1 cellular context compared by ENCODE assay signal in the genomic region with DNA sequence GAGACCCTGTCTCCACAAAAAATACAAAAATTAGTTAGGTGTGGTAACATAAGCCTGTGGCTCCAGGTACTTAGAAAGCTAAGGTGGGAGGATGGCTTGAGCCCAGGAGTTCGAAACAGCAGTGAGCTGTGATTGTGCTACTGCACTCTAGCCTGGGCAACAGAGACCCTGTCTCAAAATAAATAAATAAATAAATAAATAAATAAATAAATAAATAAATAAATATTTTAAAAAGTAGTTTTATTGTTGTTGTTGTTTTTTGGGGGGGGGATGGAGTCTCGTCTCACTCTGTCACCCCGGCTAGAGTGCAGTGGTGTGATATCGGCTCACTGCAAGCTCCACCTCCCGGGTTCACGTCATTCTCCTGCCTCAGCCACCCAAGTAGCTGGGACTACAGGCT.
A peak's percentile ranks its signal among the peaks of the same experiment; 100 is the strongest.
TF ChIP-seq lines count a peak whose summit lies in the region.

No MANE protein-coding gene starts in this region.

TF ChIP-seq in HEK293, 187 proteins besides CTCF, POLR2A, EP300 and RAD21 (continued from another document):
- TF ChIP-seq, protein P1, sequence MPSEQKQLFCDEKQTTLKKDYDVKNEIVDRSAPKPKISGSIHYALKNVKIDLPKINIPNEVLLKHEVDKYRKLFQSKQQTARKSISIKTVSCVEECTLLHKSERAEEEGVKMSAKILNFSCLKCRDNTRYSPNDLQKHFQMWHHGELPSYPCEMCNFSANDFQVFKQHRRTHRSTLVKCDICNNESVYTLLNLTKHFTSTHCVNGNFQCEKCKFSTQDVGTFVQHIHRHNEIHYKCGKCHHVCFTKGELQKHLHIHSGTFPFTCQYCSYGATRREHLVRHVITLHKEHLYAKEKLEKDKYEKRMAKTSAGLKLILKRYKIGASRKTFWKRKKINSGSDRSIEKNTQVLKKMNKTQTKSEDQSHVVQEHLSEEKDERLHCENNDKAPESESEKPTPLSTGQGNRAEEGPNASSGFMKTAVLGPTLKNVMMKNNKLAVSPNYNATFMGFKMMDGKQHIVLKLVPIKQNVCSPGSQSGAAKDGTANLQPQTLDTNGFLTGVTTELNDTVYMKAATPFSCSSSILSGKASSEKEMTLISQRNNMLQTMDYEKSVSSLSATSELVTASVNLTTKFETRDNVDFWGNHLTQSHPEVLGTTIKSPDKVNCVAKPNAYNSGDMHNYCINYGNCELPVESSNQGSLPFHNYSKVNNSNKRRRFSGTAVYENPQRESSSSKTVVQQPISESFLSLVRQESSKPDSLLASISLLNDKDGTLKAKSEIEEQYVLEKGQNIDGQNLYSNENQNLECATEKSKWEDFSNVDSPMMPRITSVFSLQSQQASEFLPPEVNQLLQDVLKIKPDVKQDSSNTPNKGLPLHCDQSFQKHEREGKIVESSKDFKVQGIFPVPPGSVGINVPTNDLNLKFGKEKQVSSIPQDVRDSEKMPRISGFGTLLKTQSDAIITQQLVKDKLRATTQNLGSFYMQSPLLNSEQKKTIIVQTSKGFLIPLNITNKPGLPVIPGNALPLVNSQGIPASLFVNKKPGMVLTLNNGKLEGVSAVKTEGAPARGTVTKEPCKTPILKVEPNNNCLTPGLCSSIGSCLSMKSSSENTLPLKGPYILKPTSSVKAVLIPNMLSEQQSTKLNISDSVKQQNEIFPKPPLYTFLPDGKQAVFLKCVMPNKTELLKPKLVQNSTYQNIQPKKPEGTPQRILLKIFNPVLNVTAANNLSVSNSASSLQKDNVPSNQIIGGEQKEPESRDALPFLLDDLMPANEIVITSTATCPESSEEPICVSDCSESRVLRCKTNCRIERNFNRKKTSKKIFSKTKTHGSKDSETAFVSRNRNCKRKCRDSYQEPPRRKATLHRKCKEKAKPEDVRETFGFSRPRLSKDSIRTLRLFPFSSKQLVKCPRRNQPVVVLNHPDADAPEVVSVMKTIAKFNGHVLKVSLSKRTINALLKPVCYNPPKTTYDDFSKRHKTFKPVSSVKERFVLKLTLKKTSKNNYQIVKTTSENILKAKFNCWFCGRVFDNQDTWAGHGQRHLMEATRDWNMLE (tag by site-specific recombination; conservative IDR thresholded peaks at IDR 0.05; ENCODE audit: low read depth): peak; percentile 80
- TF ChIP-seq, protein P2, sequence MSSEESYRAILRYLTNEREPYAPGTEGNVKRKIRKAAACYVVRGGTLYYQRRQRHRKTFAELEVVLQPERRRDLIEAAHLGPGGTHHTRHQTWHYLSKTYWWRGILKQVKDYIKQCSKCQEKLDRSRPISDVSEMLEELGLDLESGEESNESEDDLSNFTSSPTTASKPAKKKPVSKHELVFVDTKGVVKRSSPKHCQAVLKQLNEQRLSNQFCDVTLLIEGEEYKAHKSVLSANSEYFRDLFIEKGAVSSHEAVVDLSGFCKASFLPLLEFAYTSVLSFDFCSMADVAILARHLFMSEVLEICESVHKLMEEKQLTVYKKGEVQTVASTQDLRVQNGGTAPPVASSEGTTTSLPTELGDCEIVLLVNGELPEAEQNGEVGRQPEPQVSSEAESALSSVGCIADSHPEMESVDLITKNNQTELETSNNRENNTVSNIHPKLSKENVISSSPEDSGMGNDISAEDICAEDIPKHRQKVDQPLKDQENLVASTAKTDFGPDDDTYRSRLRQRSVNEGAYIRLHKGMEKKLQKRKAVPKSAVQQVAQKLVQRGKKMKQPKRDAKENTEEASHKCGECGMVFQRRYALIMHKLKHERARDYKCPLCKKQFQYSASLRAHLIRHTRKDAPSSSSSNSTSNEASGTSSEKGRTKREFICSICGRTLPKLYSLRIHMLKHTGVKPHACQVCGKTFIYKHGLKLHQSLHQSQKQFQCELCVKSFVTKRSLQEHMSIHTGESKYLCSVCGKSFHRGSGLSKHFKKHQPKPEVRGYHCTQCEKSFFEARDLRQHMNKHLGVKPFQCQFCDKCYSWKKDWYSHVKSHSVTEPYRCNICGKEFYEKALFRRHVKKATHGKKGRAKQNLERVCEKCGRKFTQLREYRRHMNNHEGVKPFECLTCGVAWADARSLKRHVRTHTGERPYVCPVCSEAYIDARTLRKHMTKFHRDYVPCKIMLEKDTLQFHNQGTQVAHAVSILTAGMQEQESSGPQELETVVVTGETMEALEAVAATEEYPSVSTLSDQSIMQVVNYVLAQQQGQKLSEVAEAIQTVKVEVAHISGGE (tag by site-specific recombination; conservative IDR thresholded peaks at IDR 0.05; ENCODE audit: low read depth): peak; percentile 65; the same call in 1 of the 2 replicates
- peak; percentile 91 for TF ChIP-seq ZNF394 (tag by site-specific recombination; IDR thresholded peaks at IDR 0.05; ENCODE audit: borderline replicate concordance)
TF ChIP-seq in HEK293: peak in this region for 14; not testable (repeated sequence) for 173.
